7 cellular contexts compared by ENCODE assay signal in the genomic region with DNA sequence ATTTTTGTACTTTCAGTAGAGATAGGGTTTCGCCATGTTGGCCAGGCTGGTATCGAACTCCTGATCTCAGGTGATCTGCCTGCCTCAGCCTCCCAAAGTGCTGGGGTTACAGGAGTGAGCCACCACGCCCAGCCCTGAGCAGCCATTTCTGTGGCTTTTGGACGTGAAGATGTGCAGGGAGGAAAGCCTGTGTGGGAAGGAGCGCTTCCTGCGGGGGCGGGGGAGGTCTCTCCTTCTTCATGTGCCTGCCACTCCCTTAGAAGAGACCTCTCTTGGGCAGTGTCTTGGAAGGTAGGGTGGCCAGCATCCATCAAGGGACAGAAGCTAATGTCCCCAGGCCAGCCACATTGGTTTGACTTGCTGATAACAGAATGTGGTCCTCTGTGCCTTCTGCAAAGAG. TPM values are rescaled to one million over a fixed set of nuclear protein-coding genes. Genes with fewer than 3 reads are reported as not detected.
"Had no signal": no experiment of that assay in that cellular context is flagged by ENCODE, and none has a peak within 500 bp of the region (broad histone marks: within the 10 kb centered on the region; RNA-seq: fewer than 3 reads in every experiment).

No MANE protein-coding gene starts in this region.

RNA-seq across cellular contexts. Expression of gene NPPC, which starts 16.0 kb away (rescaled TPM):
- total RNA-seq: ascending aorta; cardiac muscle cell; LHCN-M2; M059J; OCI-LY7; PC-9; T-helper 1 cell treated with Interleukin-12 subunit alpha and Interleukin-12 subunit beta and Interleukin-4 antibody, amounts not matched to agents 30 ng/mL and 1 ng/mL, for 36 hours had no signal
